9 cellular contexts compared by ENCODE assay signal in the genomic region with DNA sequence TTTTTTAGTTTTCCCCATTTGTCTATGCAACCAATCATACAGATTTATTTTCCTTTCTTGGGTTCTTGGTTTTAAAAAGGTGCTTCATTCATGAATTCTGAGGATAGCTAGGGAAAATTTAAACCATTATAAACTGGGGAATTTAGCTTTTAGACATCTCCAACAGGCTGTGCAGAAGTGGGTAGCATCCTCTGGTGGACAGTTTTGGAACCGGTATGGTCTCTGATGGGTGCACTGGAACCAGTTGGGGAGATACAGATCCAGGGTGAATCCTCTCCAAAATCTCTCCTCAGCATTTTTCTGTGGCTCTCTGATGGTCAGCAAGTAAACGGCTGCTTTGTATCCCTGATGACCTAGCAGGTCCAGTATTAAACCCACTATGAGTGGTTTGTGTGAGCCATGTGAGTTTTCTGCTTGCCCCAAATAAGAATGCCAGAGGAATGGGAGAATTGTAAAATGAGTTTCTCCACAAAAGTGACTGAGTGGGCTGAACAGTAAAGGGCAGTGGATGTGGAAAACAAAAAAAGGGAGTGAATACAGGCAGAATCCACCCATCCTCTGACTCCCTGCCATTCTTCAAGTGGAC. TPM values are rescaled to one million over a fixed set of nuclear protein-coding genes. Genes with fewer than 3 reads are reported as not detected.
DNase-seq lines count a peak whose midpoint lies in the region; ATAC-seq, FAIRE-seq and TF ChIP-seq lines count a peak whose summit lies in the region.
"Had no signal": no experiment of that assay in that cellular context is flagged by ENCODE, and none has a peak within 500 bp of the region (broad histone marks: within the 10 kb centered on the region; RNA-seq: fewer than 3 reads in every experiment).

No MANE protein-coding gene starts in this region.

- FAIRE-seq in astrocyte (lab: Jason Lieb, UNC) (no peak), keratinocyte (lab: Jason Lieb, UNC) (no peak)

- peak; percentile 87 for TF ChIP-seq CTCF in Loucy (conservative IDR thresholded peaks at IDR 0.05; ENCODE audit: low read length)
- peak; percentile 99 for TF ChIP-seq CTCF in astrocyte (IDR thresholded peaks at IDR 0.05; ENCODE audit: insufficient read depth, low read depth, low read length)
- TF ChIP-seq CTCF in keratinocyte (optimal IDR thresholded peaks at IDR 0.05 in 1 of 3, IDR thresholded peaks at IDR 0.05 in 1 of 3, conservative IDR thresholded peaks at IDR 0.05 in 1 of 3; ENCODE audit: extremely low read depth in 1 of 3, insufficient read depth in 2 of 3, low read length in 3 of 3): peak; percentile 76 to 98 (median 92)
- peak in 5 of 6 experiments; percentile 14 to 74 (median 52) for TF ChIP-seq CTCF in thyroid gland (IDR thresholded peaks at IDR 0.05)

- H3K27ac ChIP-seq in astrocyte (ENCODE audit: low read depth, low read length) (no peak overlapping the region), keratinocyte (ENCODE audit: control insufficient read depth, insufficient read depth, low read length) (no peak overlapping the region), thyroid gland (peak overlapping the region; percentile 21 to 74 (median 68))

- ATAC-seq in stimulated activated naive CD8-positive, alpha-beta T cell treated with anti-CD3 and anti-CD28 coated beads, Interleukin-15, amount 100 ng/mL, for 72 hours: peak; percentile 73
- no peak for ATAC-seq in stimulated activated naive CD8-positive, alpha-beta T cell treated with anti-CD3 and anti-CD28 coated beads, Interleukin-15, Interleukin-2, amounts not matched to agents 100 U/mL and 50 U/mL, for 24 hours
- ATAC-seq in HG02571 (IDR thresholded peaks at IDR 0.05; ENCODE audit: unreplicated experiment) (no peak), GM18502 (IDR thresholded peaks at IDR 0.05; ENCODE audit: poor library complexity, unreplicated experiment) (no peak)

- H3K4me2 ChIP-seq in Loucy (ENCODE audit: low read depth, low read length, poor library complexity, severe bottlenecking) (no peak overlapping the region), astrocyte (ENCODE audit: low read length) (no peak overlapping the region), keratinocyte (ENCODE audit: control insufficient read depth, extremely low read depth, insufficient read depth, low read depth, low read length) (no peak overlapping the region)

- H3K27me3 Mint-ChIP-seq in stimulated activated naive CD8-positive, alpha-beta T cell treated with anti-CD3 and anti-CD28 coated beads, Interleukin-15, amount 100 ng/mL, for 72 hours: no peaks in the 10 kb centered on the region
- H3K27me3 Mint-ChIP-seq in astrocyte (ENCODE audit: low read depth, unreplicated experiment): no peaks in the 10 kb centered on the region

- no peaks in the 10 kb centered on the region for H3K9me3 Mint-ChIP-seq in stimulated activated naive CD8-positive, alpha-beta T cell treated with anti-CD3 and anti-CD28 coated beads, Interleukin-15, amount 100 ng/mL, for 72 hours
- H3K9me3 Mint-ChIP-seq in astrocyte (ENCODE audit: unreplicated experiment): no peaks in the 10 kb centered on the region

- no peak for TF ChIP-seq POLR2A in thyroid gland (IDR thresholded peaks at IDR 0.05)

- no peak overlapping the region for H3K9ac ChIP-seq in Loucy (ENCODE audit: low read depth, low read length, poor library complexity, severe bottlenecking)
- H3K9ac ChIP-seq in astrocyte (ENCODE audit: low read length): no peak overlapping the region
- H3K9ac ChIP-seq in keratinocyte (ENCODE audit: control insufficient read depth, extremely low read depth, insufficient read depth, low read length): no peak overlapping the region

- H3K4me1 ChIP-seq in Loucy (ENCODE audit: insufficient read depth, low read length, poor library complexity, severe bottlenecking): no peaks in the 10 kb centered on the region
- H3K4me1 ChIP-seq in astrocyte (ENCODE audit: insufficient read depth, low read length): no peaks in the 10 kb centered on the region
- no peaks in the 10 kb centered on the region for H3K4me1 ChIP-seq in keratinocyte (ENCODE audit: control insufficient read depth, extremely low read depth, insufficient read depth, low read length)
- H3K4me1 ChIP-seq in thyroid gland: peaks cover 0 to 7% of the 10 kb centered on the region in 2 donors
- H3K4me1 ChIP-seq: HAP-1 had no signal

- H3K4me3 ChIP-seq in Loucy (ENCODE audit: low read length, poor library complexity, severe bottlenecking) (no peak overlapping the region), astrocyte (ENCODE audit: insufficient read depth, low read depth, low read length) (no peak overlapping the region), keratinocyte (ENCODE audit: control insufficient read depth in 2 of 3, extremely low read depth in 1 of 3, insufficient read depth in 2 of 3, low read depth in 1 of 3, low read length in 3 of 3) (no peak overlapping the region), thyroid gland (replicated peaks in 1 of 3) (no peak overlapping the region)
- H3K4me3 ChIP-seq: HAP-1 had no signal

- H3K27ac Mint-ChIP-seq in stimulated activated naive CD8-positive, alpha-beta T cell treated with anti-CD3 and anti-CD28 coated beads, Interleukin-15, amount 100 ng/mL, for 72 hours: no peak overlapping the region
- H3K27ac Mint-ChIP-seq in astrocyte (ENCODE audit: unreplicated experiment): no peak overlapping the region

- DNase-seq in stimulated activated naive CD8-positive, alpha-beta T cell treated with anti-CD3 and anti-CD28 coated beads, Interleukin-15, amount 100 ng/mL, for 72 hours: no peak
- DNase-seq in stimulated activated naive CD8-positive, alpha-beta T cell treated with anti-CD3 and anti-CD28 coated beads, Interleukin-15, Interleukin-2, amounts not matched to agents 100 U/mL and 50 U/mL, for 24 hours: no peak
- DNase-seq in astrocyte (ENCODE audit: low read depth) (no peak), keratinocyte (ENCODE audit: low read depth, low spot score) (no peak), thyroid gland (peak; percentile 8 to 12)

- no peak overlapping the region for H2AFZ ChIP-seq in Loucy (ENCODE audit: low read length)
- H2AFZ ChIP-seq in astrocyte (ENCODE audit: low read depth, low read length): no peak overlapping the region
- no peak overlapping the region for H2AFZ ChIP-seq in keratinocyte (ENCODE audit: control insufficient read depth, low read length)

- H3K4me1 Mint-ChIP-seq in stimulated activated naive CD8-positive, alpha-beta T cell treated with anti-CD3 and anti-CD28 coated beads, Interleukin-15, amount 100 ng/mL, for 72 hours: no peaks in the 10 kb centered on the region
- no peaks in the 10 kb centered on the region for H3K4me1 Mint-ChIP-seq in astrocyte (ENCODE audit: low read depth, unreplicated experiment)

- H3K9me3 ChIP-seq in Loucy (ENCODE audit: insufficient read depth, low read depth, low read length) (no peaks in the 10 kb centered on the region), astrocyte (ENCODE audit: insufficient read depth, low read depth, low read length) (no peaks in the 10 kb centered on the region), keratinocyte (ENCODE audit: control insufficient read depth, low read depth, low read length) (no peaks in the 10 kb centered on the region), thyroid gland (no peaks in the 10 kb centered on the region)
- H3K9me3 ChIP-seq: HAP-1 had no signal

- H3K79me2 ChIP-seq in Loucy (ENCODE audit: insufficient read depth, low read length) (no peaks in the 10 kb centered on the region), astrocyte (ENCODE audit: insufficient read depth, low read length) (no peaks in the 10 kb centered on the region), keratinocyte (ENCODE audit: control insufficient read depth, insufficient read depth, low read length) (no peaks in the 10 kb centered on the region)

- no peak overlapping the region for H3K4me3 Mint-ChIP-seq in stimulated activated naive CD8-positive, alpha-beta T cell treated with anti-CD3 and anti-CD28 coated beads, Interleukin-15, amount 100 ng/mL, for 72 hours
- no peak overlapping the region for H3K4me3 Mint-ChIP-seq in astrocyte (ENCODE audit: unreplicated experiment)

- H3K27me3 ChIP-seq in Loucy (ENCODE audit: insufficient read depth, low read length, poor library complexity, severe bottlenecking): no peaks in the 10 kb centered on the region
- no peaks in the 10 kb centered on the region for H3K27me3 ChIP-seq in astrocyte (ENCODE audit: insufficient read depth, low read length)
- no peaks in the 10 kb centered on the region for H3K27me3 ChIP-seq in keratinocyte (ENCODE audit: control insufficient read depth, extremely low read depth, insufficient read depth, low read length)
- H3K27me3 ChIP-seq in thyroid gland: no peaks in the 10 kb centered on the region

- H4K20me1 ChIP-seq in Loucy (ENCODE audit: insufficient read depth, low read length, poor library complexity, severe bottlenecking) (no peaks in the 10 kb centered on the region), astrocyte (ENCODE audit: insufficient read depth, low read length) (no peaks in the 10 kb centered on the region), keratinocyte (ENCODE audit: control insufficient read depth, extremely low read depth, insufficient read depth, low read length) (no peaks in the 10 kb centered on the region)

- H3K36me3 Mint-ChIP-seq in astrocyte (ENCODE audit: low read depth, unreplicated experiment): no peaks in the 10 kb centered on the region

- WGBS in thyroid gland, 2 donors: 46 to 48% methylated on average over 2 of the region's 2 CpGs

- H3K36me3 ChIP-seq in Loucy (ENCODE audit: insufficient read depth, low read length) (no peaks in the 10 kb centered on the region), astrocyte (ENCODE audit: insufficient read depth, low read length) (no peaks in the 10 kb centered on the region), keratinocyte (ENCODE audit: control insufficient read depth in 2 of 2, extremely low read depth in 1 of 2, insufficient read depth in 2 of 2, low read length in 2 of 2) (no peaks in the 10 kb centered on the region), thyroid gland (no peaks in the 10 kb centered on the region)
- H3K36me3 ChIP-seq: HAP-1 had no signal

- H3F3A ChIP-seq in Loucy (ENCODE audit: low read depth): no peaks in the 10 kb centered on the region

- intact Hi-C loops in thyroid gland (cut with DNase I): no loop called here

- no peaks in the 10 kb centered on the region for H3K9me1 ChIP-seq in keratinocyte (ENCODE audit: control insufficient read depth, extremely low read depth, insufficient read depth, low read length)

- H3K9me2 ChIP-seq in Loucy (replicated peaks; ENCODE audit: low read depth, low read length): no peaks in the 10 kb centered on the region

- dilution Hi-C loops in keratinocyte (cut with MboI; ENCODE audit: extremely low pct_ligation_motif_present, low sequenced_read_pairs): no loop called here

RNA-seq across cellular contexts. Expression of gene DNAJC25, which starts 9.1 kb away (rescaled TPM):
- 11.6 and 12.2 TPM in 2 replicates for total RNA-seq in astrocyte
- polyA plus RNA-seq in keratinocyte: 4.0 to 7.3 TPM (median 4.7 TPM) in 3 replicates
- 16.9 TPM for polyA plus RNA-seq in keratinocyte (2011; ENCODE audit: low read depth)
- 3.3 and 5.1 TPM in 2 replicates for polyA plus RNA-seq in keratinocyte (2011; cell fraction: cytosol; rRNA removed)
- 5.0 and 7.3 TPM in 2 replicates for polyA plus RNA-seq in keratinocyte (2011; cell fraction: nucleus; rRNA removed)
- 4.5 and 6.4 TPM in 2 replicates for polyA plus RNA-seq in keratinocyte (2012; ENCODE audit: low replicate concordance)
- polyA minus RNA-seq in keratinocyte: 0.75 to 1.8 TPM (median 1.7 TPM) in 3 replicates
- polyA minus RNA-seq in keratinocyte (2011; cell fraction: cytosol; rRNA and poly(A)+ RNA removed): 1.9 TPM
- polyA minus RNA-seq in keratinocyte (2011; cell fraction: nucleus; rRNA and poly(A)+ RNA removed): 1.3 and 1.7 TPM in 2 replicates
- 10 to 100 TPM in 2 of 4 donors, 1 to 10 TPM in 2; 6.0 to 15.2 (median 10.8) TPM for total RNA-seq in thyroid gland

RNA-seq across cellular contexts. Expression of gene PTGR1, which starts 22.5 kb away (rescaled TPM):
- total RNA-seq in astrocyte: 36.9 and 43.5 TPM in 2 replicates
- 45.1 to 66.0 TPM (median 65.6 TPM) in 3 replicates for polyA plus RNA-seq in keratinocyte
- 39.4 TPM for polyA plus RNA-seq in keratinocyte (2011; ENCODE audit: low read depth)
- 57.8 and 68.0 TPM in 2 replicates for polyA plus RNA-seq in keratinocyte (2011; cell fraction: cytosol; rRNA removed)
- polyA plus RNA-seq in keratinocyte (2011; cell fraction: nucleus; rRNA removed): 40.7 and 57.4 TPM in 2 replicates
- 52.1 and 69.1 TPM in 2 replicates for polyA plus RNA-seq in keratinocyte (2012; ENCODE audit: low replicate concordance)
- 5.6 to 33.0 TPM (median 18.8 TPM) in 3 replicates for polyA minus RNA-seq in keratinocyte
- 25.5 TPM for polyA minus RNA-seq in keratinocyte (2011; cell fraction: cytosol; rRNA and poly(A)+ RNA removed)
- 11.0 and 22.5 TPM in 2 replicates for polyA minus RNA-seq in keratinocyte (2011; cell fraction: nucleus; rRNA and poly(A)+ RNA removed)
- total RNA-seq in thyroid gland: 10 to 100 TPM; 27.7 to 64.3 (median 39.4) TPM

RNA-seq across cellular contexts. Expression of gene GNG10, which starts 39.4 kb away (rescaled TPM):
- total RNA-seq in astrocyte (29.4 and 29.6 TPM in 2 replicates), thyroid gland (10 to 100 TPM; 44.8 to 57.3 (median 53.5) TPM)
- 66.2 to 89.8 TPM (median 68.8 TPM) in 3 replicates for polyA plus RNA-seq in keratinocyte
- polyA plus RNA-seq in keratinocyte (2011; ENCODE audit: low read depth): 4.6 TPM
- 78.7 and 132 TPM in 2 replicates for polyA plus RNA-seq in keratinocyte (2011; cell fraction: cytosol; rRNA removed)
- 18.9 and 26.0 TPM in 2 replicates for polyA plus RNA-seq in keratinocyte (2011; cell fraction: nucleus; rRNA removed)
- polyA plus RNA-seq in keratinocyte (2012; ENCODE audit: low replicate concordance): 26.6 and 55.8 TPM in 2 replicates
- polyA minus RNA-seq in keratinocyte: 12.6 to 18.8 TPM (median 17.5 TPM) in 3 replicates
- polyA minus RNA-seq in keratinocyte (2011; cell fraction: cytosol; rRNA and poly(A)+ RNA removed): 27.4 TPM
- polyA minus RNA-seq in keratinocyte (2011; cell fraction: nucleus; rRNA and poly(A)+ RNA removed): 6.6 and 7.5 TPM in 2 replicates

Comparison
In these comparisons a context has a peak if more than half of its experiments do, and no peak if none do; other contexts are left out.
1. DNase-seq: peak in thyroid gland (2 of 2); none in stimulated activated naive CD8-positive, alpha-beta T cell treated with anti-CD3 and anti-CD28 coated beads, Interleukin-15, amount 100 ng/mL, for 72 hours (0 of 2), stimulated activated naive CD8-positive, alpha-beta T cell treated with anti-CD3 and anti-CD28 coated beads, Interleukin-15, Interleukin-2, amounts not matched to agents 100 U/mL and 50 U/mL, for 24 hours (single experiment), astrocyte (single experiment) and keratinocyte (single experiment).
2. H3K27ac ChIP-seq: peak in thyroid gland (3 of 3); none in astrocyte (single experiment) and keratinocyte (single experiment).
3. Peak in every context shown above with its lines, with median percentiles within 50 percentile points of each other: CTCF ChIP-seq.